1 cellular context compared by ENCODE assay signal in genomic region chrX:48458711-48459110, GRCh38.
TF ChIP-seq lines count a peak whose summit lies in the region.

No MANE protein-coding gene starts in this region.

TF ChIP-seq in GM12878, 131 proteins besides CTCF, POLR2A, EP300 and RAD21:
- no peak for TF ChIP-seq ZNF24 (IDR thresholded peaks at IDR 0.05)
- TF ChIP-seq GATAD2B (conservative IDR thresholded peaks at IDR 0.05; ENCODE audit: low read depth) = no peak
- no peak for TF ChIP-seq SUZ12 (IDR thresholded peaks at IDR 0.05; ENCODE audit: unreplicated experiment)
- no peak for TF ChIP-seq BCL3 (IDR thresholded peaks at IDR 0.05; ENCODE audit: borderline replicate concordance, insufficient read depth, low read depth, low read length, poor library complexity, severe bottlenecking)
- TF ChIP-seq NRF1 (conservative IDR thresholded peaks at IDR 0.05; ENCODE audit: low read depth, low read length) = no peak
- TF ChIP-seq ZNF622 (IDR thresholded peaks at IDR 0.05) = no peak
- no peak for TF ChIP-seq BCLAF1 (IDR thresholded peaks at IDR 0.05)
- TF ChIP-seq CUX1 (IDR thresholded peaks at IDR 0.05; ENCODE audit: insufficient replicate concordance, low read depth, low read length) = no peak
- TF ChIP-seq BCL11A (IDR thresholded peaks at IDR 0.05; ENCODE audit: low read depth, low read length) = no peak
- no peak for TF ChIP-seq NKRF (conservative IDR thresholded peaks at IDR 0.05)
- TF ChIP-seq PML (IDR thresholded peaks at IDR 0.05; ENCODE audit: low read length) = no peak
- TF ChIP-seq BMI1 (IDR thresholded peaks at IDR 0.05; ENCODE audit: borderline replicate concordance) = no peak
- no peak for TF ChIP-seq ESRRA (IDR thresholded peaks at IDR 0.05; ENCODE audit: low read length)
- no peak for TF ChIP-seq HCFC1 (IDR thresholded peaks at IDR 0.05; ENCODE audit: low read length)
- TF ChIP-seq SMC3 (IDR thresholded peaks at IDR 0.05; ENCODE audit: borderline replicate concordance, low read length) = no peak
- TF ChIP-seq PAX5 (IDR thresholded peaks at IDR 0.05; ENCODE audit: borderline replicate concordance, low read depth, low read length) = no peak
- no peak for TF ChIP-seq HSF1 (IDR thresholded peaks at IDR 0.05; ENCODE audit: low read depth, low read length)
- TF ChIP-seq ZNF217 (IDR thresholded peaks at IDR 0.05) = no peak
- no peak for TF ChIP-seq PAX8 (IDR thresholded peaks at IDR 0.05)
TF ChIP-seq in GM12878: peak in this region for 0.
